In the genomic region with DNA sequence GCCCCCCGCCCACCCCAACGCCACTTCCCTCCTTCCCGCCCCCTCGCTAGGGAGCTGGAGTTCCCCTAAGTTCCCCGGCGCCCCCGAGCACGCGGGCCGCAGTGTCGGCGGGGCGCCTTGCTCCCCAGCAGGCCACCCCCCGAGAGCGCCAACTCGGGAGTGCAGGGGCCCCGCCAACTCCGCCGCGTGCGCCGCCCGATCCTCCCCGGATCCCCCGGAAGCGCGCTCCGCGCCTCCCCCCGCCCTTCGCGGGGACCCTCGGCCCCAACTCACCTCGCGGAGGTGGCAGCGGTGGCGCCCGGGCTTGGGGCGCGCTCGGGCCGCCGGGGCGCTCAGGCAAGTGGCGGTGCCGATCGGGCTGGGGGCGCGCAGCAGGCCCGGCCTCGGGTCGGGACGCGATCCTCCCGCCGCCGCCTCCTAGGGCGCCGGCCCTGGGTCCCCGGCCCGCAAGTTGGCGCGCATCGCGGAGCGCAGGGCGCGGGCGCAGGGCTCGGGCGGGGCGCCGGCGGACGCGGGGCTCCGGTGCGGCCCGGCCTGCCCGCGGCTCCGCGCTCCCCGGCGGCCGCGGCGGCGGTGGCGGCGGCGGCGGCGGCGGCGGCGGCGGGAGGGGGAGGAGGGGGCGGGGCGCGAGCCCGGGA, we compare ENCODE assay signal across 1 cellular context.
TF ChIP-seq lines count a peak whose summit lies in the region.

NCOR2 (minus strand) TSS at position 578 of the 638 bp plus-strand sequence. CDS start 72,361 bp downstream, outside the sequence.

TF ChIP-seq in K562, 482 proteins besides CTCF, POLR2A, EP300 and RAD21 (continued from another document and continues in another):
- TF ChIP-seq BCL6 (CRISPR knock-in tag; IDR thresholded peaks at IDR 0.05) (no peak), NFE2L1 (tag; IDR thresholded peaks at IDR 0.05; ENCODE audit: borderline replicate concordance, low read depth) (no peak), ZNF589 (CRISPR knock-in tag; IDR thresholded peaks at IDR 0.05; ENCODE audit: low read depth) (no peak), NEUROD1 (IDR thresholded peaks at IDR 0.05; ENCODE audit: borderline replicate concordance, low read depth, low read length, partially characterized antibody) (no peak), MITF (IDR thresholded peaks at IDR 0.05) (no peak), PRMT5 (CRISPR knock-in tag; IDR thresholded peaks at IDR 0.05) (no peak), HES1 (IDR thresholded peaks at IDR 0.05; ENCODE audit: low read depth) (no peak), SP2 (IDR thresholded peaks at IDR 0.05; ENCODE audit: extremely low read depth, low read depth, low read length, poor library complexity, severe bottlenecking) (no peak), MIER1 (IDR thresholded peaks at IDR 0.05; ENCODE audit: low read depth) (no peak), ZNF431 (CRISPR knock-in tag; IDR thresholded peaks at IDR 0.05) (no peak), E2F5 (CRISPR knock-in tag; IDR thresholded peaks at IDR 0.05) (no peak), EHMT2 (IDR thresholded peaks at IDR 0.05) (no peak), ELK1 (CRISPR knock-in tag; IDR thresholded peaks at IDR 0.05) (no peak), SLC30A9 (CRISPR knock-in tag; IDR thresholded peaks at IDR 0.05) (no peak), BCOR (IDR thresholded peaks at IDR 0.05) (no peak), EGR1 (conservative IDR thresholded peaks at IDR 0.05) (no peak), POLR3G (IDR thresholded peaks at IDR 0.05; ENCODE audit: extremely low read depth, insufficient read length, insufficient replicate concordance) (no peak), HDGF (IDR thresholded peaks at IDR 0.05) (no peak), FOXK2 (conservative IDR thresholded peaks at IDR 0.05 in 1 of 2, IDR thresholded peaks at IDR 0.05 in 1 of 2; ENCODE audit: low read depth in 2 of 2) (no peak), ZBTB7A (IDR thresholded peaks at IDR 0.05; ENCODE audit: borderline replicate concordance, control insufficient read depth, low read depth, low read length) (peak; percentile 75; the same call in 1 of the 2 replicates), ZNF830 (CRISPR knock-in tag; IDR thresholded peaks at IDR 0.05) (no peak), ZNF57 (CRISPR knock-in tag; IDR thresholded peaks at IDR 0.05) (no peak), PTTG1 (tag; IDR thresholded peaks at IDR 0.05; ENCODE audit: low read depth) (no peak), MED1 (CRISPR knock-in tag; IDR thresholded peaks at IDR 0.05; ENCODE audit: borderline replicate concordance) (no peak), ELF1 (tag; IDR thresholded peaks at IDR 0.05) (no peak), ASH1L (IDR thresholded peaks at IDR 0.05; ENCODE audit: borderline replicate concordance, low read depth, partially characterized antibody) (no peak), ZFX (CRISPR knock-in tag; IDR thresholded peaks at IDR 0.05) (peak; percentile 76), SMAD3 (CRISPR knock-in tag; conservative IDR thresholded peaks at IDR 0.05) (no peak), RBM22 (IDR thresholded peaks at IDR 0.05; ENCODE audit: low read depth, low read length, poor library complexity, severe bottlenecking) (no peak), ZNF263 (CRISPR knock-in tag; IDR thresholded peaks at IDR 0.05; ENCODE audit: borderline replicate concordance) (no peak), HNRNPL (IDR thresholded peaks at IDR 0.05; ENCODE audit: low read depth, low read length) (no peak), NONO (IDR thresholded peaks at IDR 0.05; ENCODE audit: low read depth in 2 of 2, low read length in 1 of 2) (peak in 1 of 2 experiments; percentile 55; a peak in 1 of 4 replicates), TEAD2 (tag; IDR thresholded peaks at IDR 0.05) (no peak)
- TF ChIP-seq, protein P1, sequence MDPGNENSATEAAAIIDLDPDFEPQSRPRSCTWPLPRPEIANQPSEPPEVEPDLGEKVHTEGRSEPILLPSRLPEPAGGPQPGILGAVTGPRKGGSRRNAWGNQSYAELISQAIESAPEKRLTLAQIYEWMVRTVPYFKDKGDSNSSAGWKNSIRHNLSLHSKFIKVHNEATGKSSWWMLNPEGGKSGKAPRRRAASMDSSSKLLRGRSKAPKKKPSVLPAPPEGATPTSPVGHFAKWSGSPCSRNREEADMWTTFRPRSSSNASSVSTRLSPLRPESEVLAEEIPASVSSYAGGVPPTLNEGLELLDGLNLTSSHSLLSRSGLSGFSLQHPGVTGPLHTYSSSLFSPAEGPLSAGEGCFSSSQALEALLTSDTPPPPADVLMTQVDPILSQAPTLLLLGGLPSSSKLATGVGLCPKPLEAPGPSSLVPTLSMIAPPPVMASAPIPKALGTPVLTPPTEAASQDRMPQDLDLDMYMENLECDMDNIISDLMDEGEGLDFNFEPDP (CRISPR knock-in tag; IDR thresholded peaks at IDR 0.05): no peak
- TF ChIP-seq, protein P2, sequence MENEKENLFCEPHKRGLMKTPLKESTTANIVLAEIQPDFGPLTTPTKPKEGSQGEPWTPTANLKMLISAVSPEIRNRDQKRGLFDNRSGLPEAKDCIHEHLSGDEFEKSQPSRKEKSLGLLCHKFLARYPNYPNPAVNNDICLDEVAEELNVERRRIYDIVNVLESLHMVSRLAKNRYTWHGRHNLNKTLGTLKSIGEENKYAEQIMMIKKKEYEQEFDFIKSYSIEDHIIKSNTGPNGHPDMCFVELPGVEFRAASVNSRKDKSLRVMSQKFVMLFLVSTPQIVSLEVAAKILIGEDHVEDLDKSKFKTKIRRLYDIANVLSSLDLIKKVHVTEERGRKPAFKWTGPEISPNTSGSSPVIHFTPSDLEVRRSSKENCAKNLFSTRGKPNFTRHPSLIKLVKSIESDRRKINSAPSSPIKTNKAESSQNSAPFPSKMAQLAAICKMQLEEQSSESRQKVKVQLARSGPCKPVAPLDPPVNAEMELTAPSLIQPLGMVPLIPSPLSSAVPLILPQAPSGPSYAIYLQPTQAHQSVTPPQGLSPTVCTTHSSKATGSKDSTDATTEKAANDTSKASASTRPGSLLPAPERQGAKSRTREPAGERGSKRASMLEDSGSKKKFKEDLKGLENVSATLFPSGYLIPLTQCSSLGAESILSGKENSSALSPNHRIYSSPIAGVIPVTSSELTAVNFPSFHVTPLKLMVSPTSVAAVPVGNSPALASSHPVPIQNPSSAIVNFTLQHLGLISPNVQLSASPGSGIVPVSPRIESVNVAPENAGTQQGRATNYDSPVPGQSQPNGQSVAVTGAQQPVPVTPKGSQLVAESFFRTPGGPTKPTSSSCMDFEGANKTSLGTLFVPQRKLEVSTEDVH (IDR thresholded peaks at IDR 0.05; ENCODE audit: low read depth, partially characterized antibody): no peak
- TF ChIP-seq, protein P3, sequence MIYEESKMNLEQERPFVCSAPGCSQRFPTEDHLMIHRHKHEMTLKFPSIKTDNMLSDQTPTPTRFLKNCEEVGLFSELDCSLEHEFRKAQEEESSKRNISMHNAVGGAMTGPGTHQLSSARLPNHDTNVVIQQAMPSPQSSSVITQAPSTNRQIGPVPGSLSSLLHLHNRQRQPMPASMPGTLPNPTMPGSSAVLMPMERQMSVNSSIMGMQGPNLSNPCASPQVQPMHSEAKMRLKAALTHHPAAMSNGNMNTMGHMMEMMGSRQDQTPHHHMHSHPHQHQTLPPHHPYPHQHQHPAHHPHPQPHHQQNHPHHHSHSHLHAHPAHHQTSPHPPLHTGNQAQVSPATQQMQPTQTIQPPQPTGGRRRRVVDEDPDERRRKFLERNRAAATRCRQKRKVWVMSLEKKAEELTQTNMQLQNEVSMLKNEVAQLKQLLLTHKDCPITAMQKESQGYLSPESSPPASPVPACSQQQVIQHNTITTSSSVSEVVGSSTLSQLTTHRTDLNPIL (CRISPR knock-in tag; IDR thresholded peaks at IDR 0.05): no peak
- TF ChIP-seq, protein P4, sequence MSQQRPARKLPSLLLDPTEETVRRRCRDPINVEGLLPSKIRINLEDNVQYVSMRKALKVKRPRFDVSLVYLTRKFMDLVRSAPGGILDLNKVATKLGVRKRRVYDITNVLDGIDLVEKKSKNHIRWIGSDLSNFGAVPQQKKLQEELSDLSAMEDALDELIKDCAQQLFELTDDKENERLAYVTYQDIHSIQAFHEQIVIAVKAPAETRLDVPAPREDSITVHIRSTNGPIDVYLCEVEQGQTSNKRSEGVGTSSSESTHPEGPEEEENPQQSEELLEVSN (IDR thresholded peaks at IDR 0.05; ENCODE audit: borderline replicate concordance in 1 of 2, extremely low read depth in 1 of 2, insufficient read depth in 1 of 2, insufficient read length in 1 of 2, low read depth in 1 of 2, low read length in 1 of 2, poor library complexity in 1 of 2, severe bottlenecking in 1 of 2): peak in 1 of 2 experiments; percentile 72
- TF ChIP-seq, protein P5, sequence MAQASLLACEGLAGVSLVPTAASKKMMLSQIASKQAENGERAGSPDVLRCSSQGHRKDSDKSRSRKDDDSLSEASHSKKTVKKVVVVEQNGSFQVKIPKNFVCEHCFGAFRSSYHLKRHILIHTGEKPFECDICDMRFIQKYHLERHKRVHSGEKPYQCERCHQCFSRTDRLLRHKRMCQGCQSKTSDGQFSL (CRISPR knock-in tag; IDR thresholded peaks at IDR 0.05): no peak
- TF ChIP-seq, protein P5 (tag; IDR thresholded peaks at IDR 0.05): no peak
- TF ChIP-seq, protein P6, sequence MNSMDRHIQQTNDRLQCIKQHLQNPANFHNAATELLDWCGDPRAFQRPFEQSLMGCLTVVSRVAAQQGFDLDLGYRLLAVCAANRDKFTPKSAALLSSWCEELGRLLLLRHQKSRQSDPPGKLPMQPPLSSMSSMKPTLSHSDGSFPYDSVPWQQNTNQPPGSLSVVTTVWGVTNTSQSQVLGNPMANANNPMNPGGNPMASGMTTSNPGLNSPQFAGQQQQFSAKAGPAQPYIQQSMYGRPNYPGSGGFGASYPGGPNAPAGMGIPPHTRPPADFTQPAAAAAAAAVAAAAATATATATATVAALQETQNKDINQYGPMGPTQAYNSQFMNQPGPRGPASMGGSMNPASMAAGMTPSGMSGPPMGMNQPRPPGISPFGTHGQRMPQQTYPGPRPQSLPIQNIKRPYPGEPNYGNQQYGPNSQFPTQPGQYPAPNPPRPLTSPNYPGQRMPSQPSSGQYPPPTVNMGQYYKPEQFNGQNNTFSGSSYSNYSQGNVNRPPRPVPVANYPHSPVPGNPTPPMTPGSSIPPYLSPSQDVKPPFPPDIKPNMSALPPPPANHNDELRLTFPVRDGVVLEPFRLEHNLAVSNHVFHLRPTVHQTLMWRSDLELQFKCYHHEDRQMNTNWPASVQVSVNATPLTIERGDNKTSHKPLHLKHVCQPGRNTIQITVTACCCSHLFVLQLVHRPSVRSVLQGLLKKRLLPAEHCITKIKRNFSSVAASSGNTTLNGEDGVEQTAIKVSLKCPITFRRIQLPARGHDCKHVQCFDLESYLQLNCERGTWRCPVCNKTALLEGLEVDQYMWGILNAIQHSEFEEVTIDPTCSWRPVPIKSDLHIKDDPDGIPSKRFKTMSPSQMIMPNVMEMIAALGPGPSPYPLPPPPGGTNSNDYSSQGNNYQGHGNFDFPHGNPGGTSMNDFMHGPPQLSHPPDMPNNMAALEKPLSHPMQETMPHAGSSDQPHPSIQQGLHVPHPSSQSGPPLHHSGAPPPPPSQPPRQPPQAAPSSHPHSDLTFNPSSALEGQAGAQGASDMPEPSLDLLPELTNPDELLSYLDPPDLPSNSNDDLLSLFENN (IDR thresholded peaks at IDR 0.05; ENCODE audit: low read depth in 2 of 2, low read length in 2 of 2): no peak
- TF ChIP-seq, protein P7, sequence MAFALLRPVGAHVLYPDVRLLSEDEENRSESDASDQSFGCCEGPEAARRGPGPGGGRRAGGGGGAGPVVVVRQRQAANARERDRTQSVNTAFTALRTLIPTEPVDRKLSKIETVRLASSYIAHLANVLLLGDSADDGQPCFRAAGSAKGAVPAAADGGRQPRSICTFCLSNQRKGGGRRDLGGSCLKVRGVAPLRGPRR (CRISPR knock-in tag; IDR thresholded peaks at IDR 0.05): no peak
